14 cellular contexts compared by ENCODE assay signal in the genomic region with DNA sequence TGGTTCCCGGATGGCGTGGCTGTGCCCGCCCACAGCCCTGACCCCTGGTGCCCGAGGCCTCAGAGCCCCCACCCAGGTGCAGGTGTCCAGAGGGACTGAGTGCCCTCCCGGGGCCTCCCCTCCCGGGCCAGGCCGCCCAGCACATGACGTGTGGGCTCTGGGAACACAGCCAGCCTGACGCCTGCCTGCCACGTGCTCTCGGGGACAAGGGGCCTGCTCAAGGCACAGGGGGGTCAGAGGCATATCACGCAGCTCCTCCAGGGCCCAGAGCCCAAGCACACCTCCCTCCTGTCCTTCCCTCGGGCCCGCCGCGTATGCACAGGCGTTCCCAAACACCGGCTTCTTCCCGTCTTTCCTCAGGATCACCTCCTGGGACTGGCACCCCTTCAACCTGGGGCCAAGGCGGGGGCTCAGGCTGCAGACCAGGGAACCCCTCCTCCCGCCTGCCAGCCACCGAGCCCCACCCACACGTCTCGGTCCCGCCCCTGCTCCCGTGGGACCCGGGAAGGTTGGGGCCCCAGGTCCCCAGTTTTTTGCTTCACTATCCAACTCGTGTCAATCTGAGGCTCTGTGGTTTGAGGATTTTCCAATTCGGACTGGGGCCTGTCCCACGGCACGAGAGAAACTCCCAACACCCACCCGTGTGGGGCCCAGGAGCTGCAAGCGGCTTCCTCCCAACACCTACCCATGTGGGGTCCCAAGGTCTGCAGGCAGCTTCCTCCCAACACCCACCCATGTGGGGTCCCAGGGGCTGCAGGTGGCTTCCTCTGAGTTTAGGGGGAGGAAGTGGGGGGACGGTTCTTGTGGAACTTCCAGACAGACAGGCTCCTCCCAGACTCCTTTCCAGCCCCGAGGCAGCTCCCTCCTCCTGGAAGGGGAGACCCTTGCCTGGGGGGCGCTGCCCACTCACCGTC. TPM values are rescaled to one million over a fixed set of nuclear protein-coding genes. Genes with fewer than 3 reads are reported as not detected.
DNase-seq lines count a peak whose midpoint lies in the region; ATAC-seq and TF ChIP-seq lines count a peak whose summit lies in the region.
"Had no signal": no experiment of that assay in that cellular context is flagged by ENCODE, and none has a peak within 500 bp of the region (broad histone marks: within the 10 kb centered on the region; RNA-seq: fewer than 3 reads in every experiment).

No MANE protein-coding gene starts in this region.

- H3K4me3 Mint-ChIP-seq in stimulated activated effector memory CD8-positive, alpha-beta T cell treated with anti-CD3 and anti-CD28 coated beads, Interleukin-12 subunit alpha, Interleukin-12 subunit beta, amount 100 ng/mL, for 72 hours, result peak overlapping the region; percentile 34
- H3K4me3 Mint-ChIP-seq: T-helper 2 cell treated with Interferon-gamma antibody and Interleukin-4, amounts not matched to agents 5 μg/mL and 100 μg/mL, for 36 hours had no signal

- ATAC-seq in stimulated activated effector memory CD8-positive, alpha-beta T cell treated with anti-CD3 and anti-CD28 coated beads, Interleukin-12 subunit alpha, Interleukin-12 subunit beta, amount 100 ng/mL, for 72 hours, result no peak
- no peak for ATAC-seq in HG02884 (IDR thresholded peaks at IDR 0.05; ENCODE audit: unreplicated experiment)
- no peak for ATAC-seq in HG03460 (IDR thresholded peaks at IDR 0.05; ENCODE audit: unreplicated experiment)
- no peak for ATAC-seq in GM19452 (IDR thresholded peaks at IDR 0.05; ENCODE audit: unreplicated experiment)

- no peak overlapping the region for H3K27ac Mint-ChIP-seq in stimulated activated effector memory CD8-positive, alpha-beta T cell treated with anti-CD3 and anti-CD28 coated beads, Interleukin-12 subunit alpha, Interleukin-12 subunit beta, amount 100 ng/mL, for 72 hours
- H3K27ac Mint-ChIP-seq: T-helper 2 cell treated with Interferon-gamma antibody and Interleukin-4, amounts not matched to agents 5 μg/mL and 100 μg/mL, for 36 hours had no signal

- no peaks in the 10 kb centered on the region for H3K9me3 Mint-ChIP-seq in stimulated activated effector memory CD8-positive, alpha-beta T cell treated with anti-CD3 and anti-CD28 coated beads, Interleukin-12 subunit alpha, Interleukin-12 subunit beta, amount 100 ng/mL, for 72 hours
- H3K9me3 Mint-ChIP-seq: T-helper 2 cell treated with Interferon-gamma antibody and Interleukin-4, amounts not matched to agents 5 μg/mL and 100 μg/mL, for 36 hours had no signal

- no peaks in the 10 kb centered on the region for H3K36me3 Mint-ChIP-seq in stimulated activated effector memory CD8-positive, alpha-beta T cell treated with anti-CD3 and anti-CD28 coated beads, Interleukin-12 subunit alpha, Interleukin-12 subunit beta, amount 100 ng/mL, for 72 hours

- H3K4me1 Mint-ChIP-seq in stimulated activated effector memory CD8-positive, alpha-beta T cell treated with anti-CD3 and anti-CD28 coated beads, Interleukin-12 subunit alpha, Interleukin-12 subunit beta, amount 100 ng/mL, for 72 hours, result peaks cover 8% of the 10 kb centered on the region

- TF ChIP-seq CTCF in fibroblast of villous mesenchyme (IDR thresholded peaks at IDR 0.05; ENCODE audit: insufficient read depth, low read depth, low read length), result no peak

- peak; percentile 24 to 69 for DNase-seq in SHP77 (lab: John Stamatoyannopoulos, UW)
- no peak for DNase-seq in SHP77 treated with DMSO at 0.1 percent for 48 hours (lab: John Stamatoyannopoulos, UW)
- DNase-seq in RPMI8226, result peak; percentile 79
- DNase-seq in fibroblast of villous mesenchyme (ENCODE audit: low read depth), result peak; percentile 46
- no peak for DNase-seq in stimulated activated effector memory CD8-positive, alpha-beta T cell treated with anti-CD3 and anti-CD28 coated beads, Interleukin-12 subunit alpha, Interleukin-12 subunit beta, amount 100 ng/mL, for 72 hours (ENCODE audit: low spot score in 2 of 2)
- DNase-seq: glutamatergic neuron; NCI-H1105 treated with DMSO at 0.1 percent for 48 hours; NK-92 treated with Interleukin-12 subunit alpha and Interleukin-12 subunit beta, amount 100 ng/mL, for 24 hours had no signal

- no peak overlapping the region for H3K4me3 ChIP-seq in fibroblast of villous mesenchyme (ENCODE audit: low read depth, low read length)
- H3K4me3 ChIP-seq: A549 had no signal

RNA-seq across cellular contexts. Expression of a gene that starts 1.5 kb away (rescaled TPM):
- total RNA-seq in fibroblast of villous mesenchyme, result under 0.01 TPM in 1 of 2 replicates, not detected in the other
- total RNA-seq: G401 had no signal

RNA-seq across cellular contexts. Expression of a gene that starts 7.1 kb away (rescaled TPM):
- not detected in 2 replicates for total RNA-seq in fibroblast of villous mesenchyme
- total RNA-seq: G401 had no signal

RNA-seq across cellular contexts. Expression of a gene that starts 16.8 kb away (rescaled TPM):
- total RNA-seq in fibroblast of villous mesenchyme, result not detected in 2 replicates
- total RNA-seq: G401 had no signal

RNA-seq across cellular contexts. Expression of a gene that starts 23.1 kb away (rescaled TPM):
- total RNA-seq in fibroblast of villous mesenchyme, result not detected in 2 replicates
- total RNA-seq: G401 had no signal

RNA-seq across cellular contexts. Expression of a gene that starts 28.9 kb away (rescaled TPM):
- total RNA-seq in fibroblast of villous mesenchyme, result under 0.01 and 0.43 TPM in 2 replicates

Comparison
In these comparisons a context has a peak if more than half of its experiments do, and no peak if none do; other contexts are left out.
1. DNase-seq: peak in SHP77 (2 of 2), RPMI8226 (single experiment) and fibroblast of villous mesenchyme (single experiment); none in SHP77 treated with DMSO at 0.1 percent for 48 hours (single experiment) and stimulated activated effector memory CD8-positive, alpha-beta T cell treated with anti-CD3 and anti-CD28 coated beads, Interleukin-12 subunit alpha, Interleukin-12 subunit beta, amount 100 ng/mL, for 72 hours (0 of 2).